ENCODE assay signal across 18 cellular contexts in genomic region chr14:23086565-23086964, GRCh38. TPM values are rescaled to one million over a fixed set of nuclear protein-coding genes. Genes with fewer than 3 reads are reported as not detected.
"Had no signal": no experiment of that assay in that cellular context is flagged by ENCODE, and none has a peak within 500 bp of the region (broad histone marks: within the 10 kb centered on the region; RNA-seq: fewer than 3 reads in every experiment).

No MANE protein-coding gene starts in this region.

- H3K27me3 ChIP-seq: foreskin keratinocyte, pancreas, sigmoid colon, SJSA1, spleen had no signal

- H3K27me3 Mint-ChIP-seq: activated B cell treated with CpG ODN at 0.5 μM for 24 hours; activated CD4-positive, alpha-beta T cell treated with anti-CD3 and anti-CD28 coated beads, Interleukin-2, amount 10 ng/mL, durations not matched to agents 7 days and 5 days; activated naive CD4-positive, alpha-beta T cell treated with anti-CD3 and anti-CD28 coated beads, Interleukin-2, amount 10 ng/mL, durations not matched to agents 7 days and 5 days had no signal

- H3K9me3 ChIP-seq: pancreas, sigmoid colon, SJSA1, spleen had no signal

- H3K27ac Mint-ChIP-seq: activated B cell treated with CpG ODN at 0.5 μM for 24 hours, mesothelial cell of epicardium had no signal

- H3K9me3 Mint-ChIP-seq: activated B cell treated with CpG ODN at 0.5 μM for 24 hours; activated CD4-positive, alpha-beta T cell treated with anti-CD3 and anti-CD28 coated beads, Interleukin-2, amount 10 ng/mL, durations not matched to agents 7 days and 5 days; activated naive CD4-positive, alpha-beta T cell treated with anti-CD3 and anti-CD28 coated beads, Interleukin-2, amount 10 ng/mL, durations not matched to agents 7 days and 5 days; mesothelial cell of epicardium had no signal

- DNase-seq: activated B cell treated with CpG ODN at 0.5 μM for 24 hours; activated CD4-positive, alpha-beta T cell treated with anti-CD3 and anti-CD28 coated beads, Interleukin-2, amount 10 ng/mL, durations not matched to agents 7 days and 5 days; activated naive CD4-positive, alpha-beta T cell treated with anti-CD3 and anti-CD28 coated beads, Interleukin-2, amount 10 ng/mL, durations not matched to agents 7 days and 5 days; amniotic stem cell; foreskin keratinocyte; kidney glomerular epithelial cell; pancreas; sigmoid colon; spleen had no signal

- H3K27ac ChIP-seq: foreskin keratinocyte, pancreas, sigmoid colon, SJSA1, spleen had no signal

- H3K4me3 Mint-ChIP-seq: activated B cell treated with CpG ODN at 0.5 μM for 24 hours; activated CD4-positive, alpha-beta T cell treated with anti-CD3 and anti-CD28 coated beads, Interleukin-2, amount 10 ng/mL, durations not matched to agents 7 days and 5 days; activated naive CD4-positive, alpha-beta T cell treated with anti-CD3 and anti-CD28 coated beads, Interleukin-2, amount 10 ng/mL, durations not matched to agents 7 days and 5 days; mesothelial cell of epicardium had no signal

- ATAC-seq: foreskin keratinocyte had no signal

- H3K4me3 ChIP-seq: pancreas, sigmoid colon, SJSA1, spleen had no signal

- H3K4me1 ChIP-seq: foreskin keratinocyte, SJSA1 had no signal

- FAIRE-seq: colon, pancreas, TTC549 had no signal

- H3K4me1 Mint-ChIP-seq: mesothelial cell of epicardium had no signal

RNA-seq across cellular contexts. Expression of gene CIROP, which starts 18.2 kb away (rescaled TPM):
- total RNA-seq: activated B cell treated with CpG ODN at 0.5 μM for 24 hours; activated CD4-positive, alpha-beta T cell treated with anti-CD3 and anti-CD28 coated beads, Interleukin-2, amount 10 ng/mL, durations not matched to agents 7 days and 5 days; cardiac septum; foreskin keratinocyte; liver; mesothelial cell of epicardium; myocyte; pancreas; SJSA1; spleen; T-helper 2 cell treated with Interferon-gamma antibody and Interleukin-4, amounts not matched to agents 100 ng/mL and 5 ng/mL, for 36 hours; urinary bladder had no signal
- polyA plus RNA-seq: foreskin keratinocyte, liver, pancreas, sigmoid colon, spleen, urinary bladder had no signal

RNA-seq across cellular contexts. Expression of gene CEBPE, which starts 32.5 kb away (rescaled TPM):
- total RNA-seq: cardiac septum, foreskin keratinocyte, mesothelial cell of epicardium, myocyte, pancreas, SJSA1, urinary bladder had no signal
- polyA plus RNA-seq: foreskin keratinocyte, pancreas had no signal
